In the genomic region with DNA sequence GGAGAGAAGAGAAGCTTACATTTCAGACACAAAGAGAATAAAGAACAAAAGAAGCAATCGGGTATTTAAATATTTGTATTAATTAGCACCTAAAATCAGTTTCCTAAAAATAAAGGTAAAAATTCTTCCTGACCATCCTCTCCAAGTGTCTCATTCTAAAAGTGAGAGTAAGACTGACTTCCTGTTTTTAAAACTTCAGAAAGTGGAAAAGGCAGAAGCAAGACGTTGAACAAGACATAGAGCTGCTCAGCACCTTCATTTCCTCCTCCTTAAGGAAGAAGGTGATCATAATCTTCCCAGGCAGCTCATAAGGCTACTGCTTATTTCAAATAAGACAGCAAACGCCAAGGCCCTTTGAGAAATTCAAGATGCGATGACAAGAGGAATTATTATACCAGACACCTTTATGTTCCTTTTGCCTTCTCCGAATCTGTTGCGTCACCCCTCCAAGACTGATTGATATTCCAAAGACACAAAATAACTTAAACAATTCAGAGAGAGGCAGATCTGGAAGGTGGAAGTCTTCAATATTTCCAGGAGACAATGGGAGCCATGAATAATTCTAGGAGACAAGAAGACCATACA, we compare ENCODE assay signal across 33 cellular contexts.
DNase-seq lines count a peak whose midpoint lies in the region; ATAC-seq, FAIRE-seq and TF ChIP-seq lines count a peak whose summit lies in the region.
"Had no signal": no experiment of that assay in that cellular context is flagged by ENCODE, and none has a peak within 500 bp of the region (broad histone marks: within the 10 kb centered on the region; RNA-seq: fewer than 3 reads in every experiment).

No MANE protein-coding gene starts in this region.

- in situ Hi-C loops in GM12878 (cut with MboI) = no loop called here

- H2AFZ ChIP-seq in GM12878 (ENCODE audit: control insufficient read depth, low read depth, low read length) = no peak overlapping the region
- H2AFZ ChIP-seq: GM23338, parathyroid adenoma had no signal

- H3K4me1 Mint-ChIP-seq in stimulated activated memory B cell treated with anti-CD40 and anti-IgM and Interleukin-4, amounts not matched to agents 10 μg/mL and 1 μg/mL and 100 μg/mL, for 72 hours = peaks cover 16% of the 10 kb centered on the region
- H3K4me1 Mint-ChIP-seq in stimulated activated naive CD8-positive, alpha-beta T cell treated with anti-CD3 and anti-CD28 coated beads, Interleukin-15, amount 100 ng/mL, for 72 hours = no peaks in the 10 kb centered on the region
- H3K4me1 Mint-ChIP-seq: GM23338 had no signal

- peak overlapping the region; percentile 12; the same call in 1 of the 2 replicates for H3K4me2 ChIP-seq in GM12878 (ENCODE audit: control insufficient read depth, insufficient read depth)
- H3K4me2 ChIP-seq: GM23338 had no signal

- DNase-seq in GM12892 (ENCODE audit: insufficient read length) (no peak), NOMO-1 treated with DMSO at 0.1 percent for 48 hours (lab: John Stamatoyannopoulos, UW; ENCODE audit: unreplicated experiment) (peak; percentile 66), GM12878 (ENCODE audit: low read depth, low spot score) (no peak), KG1 (lab: John Stamatoyannopoulos, UW) (no peak)
- DNase-seq in stimulated activated naive CD8-positive, alpha-beta T cell treated with anti-CD3 and anti-CD28 coated beads, Interleukin-15, amount 100 ng/mL, for 72 hours = no peak
- DNase-seq: ACHN; activated CD4-positive, alpha-beta T cell treated with anti-CD3 and anti-CD28 coated beads, Interleukin-2, amount 50 U/mL, for 48 hours; activated CD4-positive, CD25-positive, alpha-beta regulatory T cell treated with anti-CD3 and anti-CD28 coated beads, Interleukin-2, amount 50 U/mL, for 72 hours; activated naive CD8-positive, alpha-beta T cell treated with anti-CD3 and anti-CD28 coated beads, Interleukin-2, amount 50 U/mL, for 24 hours; activated T-cell treated with anti-CD3 and anti-CD28 coated beads, Interleukin-2, amount 50 U/mL, for 72 hours; caudate nucleus; COR-L47; cortex of kidney; DMS53; effector memory CD8-positive, alpha-beta T cell; hypothalamus; Karpas-422; left cardiac atrium; NCI-H146; NCI-H2107; small intestine; stimulated activated naive CD8-positive, alpha-beta T cell treated with anti-CD3 and anti-CD28 coated beads, Interleukin-15, Interleukin-2, amounts not matched to agents 100 U/mL and 50 U/mL, for 24 hours had no signal

- no peak overlapping the region for H3K4me3 ChIP-seq in GM12878
- H3K4me3 ChIP-seq: GM23338, SK-N-MC, thoracic aorta, vagina had no signal

- H3K4me3 Mint-ChIP-seq in stimulated activated memory B cell treated with anti-CD40 and anti-IgM and Interleukin-4, amounts not matched to agents 10 μg/mL and 1 μg/mL and 100 μg/mL, for 72 hours = no peak overlapping the region
- no peak overlapping the region for H3K4me3 Mint-ChIP-seq in stimulated activated naive CD8-positive, alpha-beta T cell treated with anti-CD3 and anti-CD28 coated beads, Interleukin-15, amount 100 ng/mL, for 72 hours
- H3K4me3 Mint-ChIP-seq: activated naive CD8-positive, alpha-beta T cell treated with anti-CD3 and anti-CD28 coated beads, Interleukin-2, amount 50 U/mL, for 24 hours; activated T-cell treated with anti-CD3 and anti-CD28 coated beads, Interleukin-2, amount 50 U/mL, for 72 hours; effector memory CD8-positive, alpha-beta T cell; GM23338; neural crest cell; T-helper 1 cell treated with Interleukin-12 subunit alpha and Interleukin-12 subunit beta and Interleukin-4 antibody, amounts not matched to agents 30 μg/mL and 1 μg/mL, for 36 hours had no signal

- no TSS peak for BruUV-seq in GM12878 (replicated peaks; lab: Mats Ljungman, UMichigan)

- FAIRE-seq in GM12892 (lab: Jason Lieb, UNC) (peak; percentile 38), GM12878 (lab: Jason Lieb, UNC) (no peak)
- FAIRE-seq: small intestine had no signal

- RAD21 ChIA-PET in GM12878 (lab: Charles Lee; ENCODE audit: unreplicated experiment) = no interaction called here

- no peak overlapping the region for H3K27ac ChIP-seq in GM12878 (ENCODE audit: control insufficient read depth, insufficient read depth)
- H3K27ac ChIP-seq: parathyroid adenoma, RWPE1, SK-N-MC, thoracic aorta, vagina had no signal

- peaks cover 2% of the 10 kb centered on the region; the same call in 2 of the 3 replicates for H3K9me3 ChIP-seq in GM12878 (replicated peaks; ENCODE audit: control insufficient read depth, insufficient read depth, low read length)
- H3K9me3 ChIP-seq: vagina had no signal

- no peak for ATAC-seq in GM12878
- ATAC-seq in stimulated activated memory B cell treated with anti-CD40 and anti-IgM and Interleukin-4, amounts not matched to agents 10 μg/mL and 1 μg/mL and 100 μg/mL, for 72 hours = no peak
- ATAC-seq in HG03442 (IDR thresholded peaks at IDR 0.05; ENCODE audit: unreplicated experiment) = no peak
- ATAC-seq in stimulated activated naive CD8-positive, alpha-beta T cell treated with anti-CD3 and anti-CD28 coated beads, Interleukin-15, amount 100 ng/mL, for 72 hours = no peak
- ATAC-seq in HG02884 (IDR thresholded peaks at IDR 0.05; ENCODE audit: unreplicated experiment) = no peak
- ATAC-seq: activated naive CD8-positive, alpha-beta T cell treated with anti-CD3 and anti-CD28 coated beads, Interleukin-2, amount 50 U/mL, for 24 hours; activated T-cell treated with anti-CD3 and anti-CD28 coated beads, Interleukin-2, amount 50 U/mL, for 72 hours; effector memory CD8-positive, alpha-beta T cell; GM23338; left cardiac atrium; stimulated activated naive CD8-positive, alpha-beta T cell treated with anti-CD3 and anti-CD28 coated beads, Interleukin-15, Interleukin-2, amounts not matched to agents 100 U/mL and 50 U/mL, for 24 hours had no signal

- CTCF ChIA-PET in GM12878 (lab: Yijun Ruan, JAX) = no interaction called here

- intact Hi-C loops in GM12878 (cut with micrococcal nuclease; ENCODE audit: unreplicated experiment) = no loop called here

- H3K27ac Mint-ChIP-seq in stimulated activated memory B cell treated with anti-CD40 and anti-IgM and Interleukin-4, amounts not matched to agents 10 μg/mL and 1 μg/mL and 100 μg/mL, for 72 hours = peak overlapping the region; percentile 12
- H3K27ac Mint-ChIP-seq in stimulated activated naive CD8-positive, alpha-beta T cell treated with anti-CD3 and anti-CD28 coated beads, Interleukin-15, amount 100 ng/mL, for 72 hours = no peak overlapping the region
- H3K27ac Mint-ChIP-seq: activated naive CD8-positive, alpha-beta T cell treated with anti-CD3 and anti-CD28 coated beads, Interleukin-2, amount 50 U/mL, for 24 hours; activated T-cell treated with anti-CD3 and anti-CD28 coated beads, Interleukin-2, amount 50 U/mL, for 72 hours; effector memory CD8-positive, alpha-beta T cell; GM23338; T-helper 1 cell treated with Interleukin-12 subunit alpha and Interleukin-12 subunit beta and Interleukin-4 antibody, amounts not matched to agents 30 μg/mL and 1 μg/mL, for 36 hours had no signal

- SMC1A ChIA-PET in GM12878 (lab: Charles Lee; ENCODE audit: uncharacterized antibody, unreplicated experiment) = interaction anchor here (0.8 kb wide), 1 partner anchor 17 kb away, joined by 3 read pairs; no protein-coding TSS in a partner anchor

- no peak for TF ChIP-seq EP300 in GM12878 (IDR thresholded peaks at IDR 0.05; ENCODE audit: borderline replicate concordance in 1 of 2, control insufficient read depth in 1 of 2, low read depth in 2 of 2, low read length in 2 of 2)

- H3K79me2 ChIP-seq in GM12878 (ENCODE audit: control insufficient read depth, insufficient read depth, low read length) = no peaks in the 10 kb centered on the region
- H3K79me2 ChIP-seq: parathyroid adenoma had no signal

- H3K27me3 ChIP-seq in GM12878 (replicated peaks in 1 of 2; ENCODE audit: control insufficient read depth in 2 of 2, insufficient read depth in 2 of 2, low read length in 1 of 2) = peaks cover 0 to 7% of the 10 kb centered on the region in 2 experiments; a peak in 1 of 4 replicates
- H3K27me3 ChIP-seq: vagina had no signal

- no peak for TF ChIP-seq CTCF in GM12878 (IDR thresholded peaks at IDR 0.05 in 2 of 3, conservative IDR thresholded peaks at IDR 0.05 in 1 of 3; ENCODE audit: control insufficient read depth in 2 of 3, extremely low read depth in 1 of 3, insufficient read depth in 1 of 3, low read depth in 3 of 3, low read length in 3 of 3)

- TF ChIP-seq POLR2A in GM12892 (IDR thresholded peaks at IDR 0.05; ENCODE audit: low read depth, low read length) (no peak), GM12878 (IDR thresholded peaks at IDR 0.05; ENCODE audit: low read depth, low read length) (no peak)

- H3K4me1 ChIP-seq in GM12878 (ENCODE audit: control insufficient read depth, insufficient read depth, low read length) = 0 out of 2 replicates have a peak, but pooled peaks cover 3% of the 10 kb centered on the region
- H3K4me1 ChIP-seq: parathyroid adenoma had no signal

- no peak for TF ChIP-seq RAD21 in GM12878 (IDR thresholded peaks at IDR 0.05; ENCODE audit: insufficient read depth, low read depth, low read length)

- no peak overlapping the region for H3K9ac ChIP-seq in GM12878 (ENCODE audit: control insufficient read depth, insufficient read depth, low read length)
- H3K9ac ChIP-seq: parathyroid adenoma had no signal

- no peaks in the 10 kb centered on the region for H3K27me3 Mint-ChIP-seq in stimulated activated memory B cell treated with anti-CD40 and anti-IgM and Interleukin-4, amounts not matched to agents 10 μg/mL and 1 μg/mL and 100 μg/mL, for 72 hours
- H3K27me3 Mint-ChIP-seq in stimulated activated naive CD8-positive, alpha-beta T cell treated with anti-CD3 and anti-CD28 coated beads, Interleukin-15, amount 100 ng/mL, for 72 hours = peaks cover 7% of the 10 kb centered on the region

- WGBS in GM12878 (ENCODE audit: insufficient coverage, insufficient replicate concordance, low lambda C conversion rate, missing lambda C conversion rate) = 52% methylated on average over 6 of the region's 6 CpGs

- POLR2A ChIA-PET in GM12878 (lab: Charles Lee) = no interaction called here

- H4K20me1 ChIP-seq in GM12878 (ENCODE audit: control insufficient read depth, insufficient read depth) = no peaks in the 10 kb centered on the region

- peaks cover 12% of the 10 kb centered on the region for H3K36me3 Mint-ChIP-seq in stimulated activated memory B cell treated with anti-CD40 and anti-IgM and Interleukin-4, amounts not matched to agents 10 μg/mL and 1 μg/mL and 100 μg/mL, for 72 hours

- no peaks in the 10 kb centered on the region for H3K36me3 ChIP-seq in GM12878 (ENCODE audit: control insufficient read depth in 2 of 2, insufficient read depth in 2 of 2, low read length in 1 of 2)
- H3K36me3 ChIP-seq: thoracic aorta, vagina had no signal

- H3K9me3 Mint-ChIP-seq in stimulated activated memory B cell treated with anti-CD40 and anti-IgM and Interleukin-4, amounts not matched to agents 10 μg/mL and 1 μg/mL and 100 μg/mL, for 72 hours = peaks cover 18% of the 10 kb centered on the region
- peaks cover 19 to 31% of the 10 kb centered on the region in 2 donors for H3K9me3 Mint-ChIP-seq in stimulated activated naive CD8-positive, alpha-beta T cell treated with anti-CD3 and anti-CD28 coated beads, Interleukin-15, amount 100 ng/mL, for 72 hours
